ENCODE assay signal across 29 cellular contexts in genomic region chr9:128355451-128355850, GRCh38.
"Had no signal": no experiment of that assay in that cellular context is flagged by ENCODE, and none has a peak within 500 bp of the region (broad histone marks: within the 10 kb centered on the region; RNA-seq: fewer than 3 reads in every experiment).

No MANE protein-coding gene starts in this region.

- H3K27me3 ChIP-seq: ovary, right lobe of liver, sigmoid colon, suprapubic skin, testis, tibial artery, transverse colon, upper lobe of right lung, uterus had no signal

- DNase-seq: naive thymus-derived CD8-positive, alpha-beta T cell; nephron progenitor cell; occipital lobe; ovary; psoas muscle; right cardiac atrium; right lobe of liver; sigmoid colon; small intestine; stimulated activated CD4-positive, alpha-beta T cell treated with anti-CD3 and anti-CD28 coated beads, Interleukin-15, amount 100 ng/mL, for 24 hours; stimulated activated CD4-positive, alpha-beta T cell treated with anti-CD3 and anti-CD28 coated beads, Interleukin-2, amount 100 ng/mL, for 24 hours; stimulated activated CD4-positive, alpha-beta T cell treated with anti-CD3 and anti-CD28 coated beads, Interleukin-2, amount 100 ng/mL, for 48 hours; stimulated activated CD4-positive, alpha-beta T cell treated with anti-CD3 and anti-CD28 coated beads, Interleukin-4, amount 100 ng/mL, for 24 hours; stimulated activated naive CD4-positive, alpha-beta T cell; stimulated activated naive CD8-positive, alpha-beta T cell treated with anti-CD3 and anti-CD28 coated beads, Interleukin-15, amount 100 ng/mL, for 72 hours; stimulated activated naive CD8-positive, alpha-beta T cell treated with anti-CD3 and anti-CD28 coated beads, Interleukin-15, Interleukin-2, amounts not matched to agents 100 U/mL and 50 U/mL, for 24 hours; substantia nigra; testis; tibial artery; transverse colon; upper lobe of right lung; uterus had no signal

- H3K4me1 ChIP-seq: parathyroid adenoma, psoas muscle, right lobe of liver, sigmoid colon, suprapubic skin, testis, tibial artery, transverse colon, upper lobe of right lung, uterus had no signal

- H3K9ac ChIP-seq: parathyroid adenoma had no signal

- ATAC-seq: naive thymus-derived CD8-positive, alpha-beta T cell; natural killer cell treated with Interleukin-12 subunit alpha and Interleukin-12 subunit beta and Interleukin-15 and Interleukin-18, amount 100 ng/mL, for 72 hours; psoas muscle; right cardiac atrium; right lobe of liver; stimulated activated memory B cell treated with anti-CD40 and anti-IgM and Interleukin-4, amounts not matched to agents 10 μg/mL and 1 μg/mL and 100 μg/mL, for 72 hours; stimulated activated naive CD8-positive, alpha-beta T cell treated with anti-CD3 and anti-CD28 coated beads, Interleukin-15, amount 100 ng/mL, for 72 hours; stimulated activated naive CD8-positive, alpha-beta T cell treated with anti-CD3 and anti-CD28 coated beads, Interleukin-15, Interleukin-2, amounts not matched to agents 100 U/mL and 50 U/mL, for 24 hours; upper lobe of right lung had no signal

- H3K4me1 Mint-ChIP-seq: nephron progenitor cell; neural crest cell; stimulated activated memory B cell treated with anti-CD40 and anti-IgM and Interleukin-4, amounts not matched to agents 10 μg/mL and 1 μg/mL and 100 μg/mL, for 72 hours; stimulated activated naive CD8-positive, alpha-beta T cell treated with anti-CD3 and anti-CD28 coated beads, Interleukin-15, amount 100 ng/mL, for 72 hours had no signal

- H3K36me3 ChIP-seq: ovary, uterus had no signal

- H3K27ac ChIP-seq: ovary, parathyroid adenoma, psoas muscle, right lobe of liver, sigmoid colon, suprapubic skin, testis, tibial artery, transverse colon, upper lobe of right lung, uterus had no signal

- H2AFZ ChIP-seq: parathyroid adenoma had no signal

- H3K9me3 Mint-ChIP-seq: naive thymus-derived CD8-positive, alpha-beta T cell; natural killer cell treated with Interleukin-12 subunit alpha and Interleukin-12 subunit beta and Interleukin-15 and Interleukin-18, amount 100 ng/mL, for 72 hours; nephron progenitor cell; neural crest cell; stimulated activated memory B cell treated with anti-CD40 and anti-IgM and Interleukin-4, amounts not matched to agents 10 μg/mL and 1 μg/mL and 100 μg/mL, for 72 hours; stimulated activated naive CD8-positive, alpha-beta T cell treated with anti-CD3 and anti-CD28 coated beads, Interleukin-15, amount 100 ng/mL, for 72 hours; type B pancreatic cell had no signal

- H3K9me3 ChIP-seq: ovary, psoas muscle, right lobe of liver, sigmoid colon, suprapubic skin, testis, tibial artery, transverse colon, upper lobe of right lung, uterus had no signal

- H3K4me3 Mint-ChIP-seq: naive thymus-derived CD8-positive, alpha-beta T cell; natural killer cell treated with Interleukin-12 subunit alpha and Interleukin-12 subunit beta and Interleukin-15 and Interleukin-18, amount 100 ng/mL, for 72 hours; nephron progenitor cell; neural crest cell; stimulated activated memory B cell treated with anti-CD40 and anti-IgM and Interleukin-4, amounts not matched to agents 10 μg/mL and 1 μg/mL and 100 μg/mL, for 72 hours; stimulated activated naive CD8-positive, alpha-beta T cell treated with anti-CD3 and anti-CD28 coated beads, Interleukin-15, amount 100 ng/mL, for 72 hours; type B pancreatic cell had no signal

- H3K4me3 ChIP-seq: ovary, psoas muscle, right lobe of liver, sigmoid colon, suprapubic skin, testis, tibial artery, transverse colon, upper lobe of right lung, uterus had no signal

- H3K27ac Mint-ChIP-seq: progenitor cell of endocrine pancreas; stimulated activated memory B cell treated with anti-CD40 and anti-IgM and Interleukin-4, amounts not matched to agents 10 μg/mL and 1 μg/mL and 100 μg/mL, for 72 hours; type B pancreatic cell had no signal
